Comparison of ENCODE assay signal across 25 cellular contexts in the genomic region with DNA sequence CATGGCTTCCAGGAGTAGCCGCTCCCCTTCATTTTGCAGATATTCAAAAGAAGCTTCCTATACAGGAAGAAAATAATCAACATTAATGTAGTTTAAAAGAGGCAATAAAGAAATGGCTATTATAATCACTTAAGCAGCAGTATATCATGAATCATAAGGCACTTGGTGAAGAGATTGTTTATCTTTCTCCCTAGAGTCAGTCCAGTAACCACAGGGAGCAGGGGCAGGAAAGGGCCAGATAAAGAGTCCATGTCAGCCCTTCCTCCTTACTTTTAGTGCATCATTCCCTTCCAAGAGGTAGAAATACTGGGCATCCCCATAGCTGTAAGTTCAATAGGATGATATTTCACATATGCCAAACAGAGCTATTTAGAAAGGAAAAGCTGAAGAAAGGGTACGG.
DNase-seq lines count a peak whose midpoint lies in the region; ATAC-seq and TF ChIP-seq lines count a peak whose summit lies in the region.
"Had no signal": no experiment of that assay in that cellular context is flagged by ENCODE, and none has a peak within 500 bp of the region (broad histone marks: within the 10 kb centered on the region; RNA-seq: fewer than 3 reads in every experiment).

No MANE protein-coding gene starts in this region.

- peaks cover 27% of the 10 kb centered on the region for H3K36me3 Mint-ChIP-seq in activated T-helper 1 cell treated with anti-CD3 and anti-CD28 coated beads, Interleukin-12 subunit alpha, Interleukin-12 subunit beta, Interleukin-2, Interleukin-4 antibody, amounts not matched to agents 30 ng/mL and 10 ng/mL and 1 ng/mL, durations not matched to agents 14 hours and 24 hours and 36 hours (ENCODE audit: low read depth)
- peaks cover 23% of the 10 kb centered on the region for H3K36me3 Mint-ChIP-seq in activated CD4-positive, alpha-beta T cell treated with anti-CD3 and anti-CD28 coated beads, Interleukin-2, amount 10 ng/mL, durations not matched to agents 7 days and 5 days (ENCODE audit: low read depth)
- peaks cover 9% of the 10 kb centered on the region for H3K36me3 Mint-ChIP-seq in effector memory CD8-positive, alpha-beta T cell (ENCODE audit: insufficient read depth)

- no peaks in the 10 kb centered on the region for H3K27me3 Mint-ChIP-seq in activated T-helper 1 cell treated with anti-CD3 and anti-CD28 coated beads, Interleukin-12 subunit alpha, Interleukin-12 subunit beta, Interleukin-2, Interleukin-4 antibody, amounts not matched to agents 30 ng/mL and 10 ng/mL and 1 ng/mL, durations not matched to agents 14 hours and 24 hours and 36 hours (ENCODE audit: insufficient read depth)
- H3K27me3 Mint-ChIP-seq in activated CD4-positive, alpha-beta T cell treated with anti-CD3 and anti-CD28 coated beads, Interleukin-2, amount 10 ng/mL, durations not matched to agents 7 days and 5 days: no peaks in the 10 kb centered on the region
- no peaks in the 10 kb centered on the region for H3K27me3 Mint-ChIP-seq in effector memory CD8-positive, alpha-beta T cell
- H3K27me3 Mint-ChIP-seq: naive B cell, progenitor cell of endocrine pancreas had no signal

- no peaks in the 10 kb centered on the region for H3K4me1 Mint-ChIP-seq in activated T-helper 1 cell treated with anti-CD3 and anti-CD28 coated beads, Interleukin-12 subunit alpha, Interleukin-12 subunit beta, Interleukin-2, Interleukin-4 antibody, amounts not matched to agents 30 ng/mL and 10 ng/mL and 1 ng/mL, durations not matched to agents 14 hours and 24 hours and 36 hours (ENCODE audit: low read depth)
- no peaks in the 10 kb centered on the region for H3K4me1 Mint-ChIP-seq in activated CD4-positive, alpha-beta T cell treated with anti-CD3 and anti-CD28 coated beads, Interleukin-2, amount 10 ng/mL, durations not matched to agents 7 days and 5 days
- H3K4me1 Mint-ChIP-seq in effector memory CD8-positive, alpha-beta T cell (ENCODE audit: low read depth in 2 of 2): no peaks in the 10 kb centered on the region
- H3K4me1 Mint-ChIP-seq: naive B cell had no signal

- CTCF ChIA-PET in activated CD4-positive, alpha-beta T cell treated with anti-CD3 and anti-CD28 coated beads, Interleukin-2, amount 10 ng/mL, durations not matched to agents 7 days and 5 days (lab: Charles Lee): no interaction called here

- intact Hi-C loops in activated T-helper 1 cell treated with anti-CD3 and anti-CD28 coated beads, Interleukin-12 subunit alpha, Interleukin-12 subunit beta, Interleukin-2, Interleukin-4 antibody, amounts not matched to agents 30 ng/mL and 10 ng/mL and 1 ng/mL, durations not matched to agents 14 hours and 24 hours and 36 hours (cut with micrococcal nuclease): no loop called here

- ATAC-seq in effector memory CD8-positive, alpha-beta T cell (replicated peaks): no peak
- ATAC-seq: right lobe of liver; stimulated activated effector memory CD8-positive, alpha-beta T cell treated with anti-CD3 and anti-CD28 coated beads, Interleukin-12 subunit alpha, Interleukin-12 subunit beta, amount 100 ng/mL, for 72 hours; upper lobe of right lung had no signal

- H3K4me3 Mint-ChIP-seq in activated T-helper 1 cell treated with anti-CD3 and anti-CD28 coated beads, Interleukin-12 subunit alpha, Interleukin-12 subunit beta, Interleukin-2, Interleukin-4 antibody, amounts not matched to agents 30 ng/mL and 10 ng/mL and 1 ng/mL, durations not matched to agents 14 hours and 24 hours and 36 hours: no peak overlapping the region
- H3K4me3 Mint-ChIP-seq in activated CD4-positive, alpha-beta T cell treated with anti-CD3 and anti-CD28 coated beads, Interleukin-2, amount 10 ng/mL, durations not matched to agents 7 days and 5 days: no peak overlapping the region
- H3K4me3 Mint-ChIP-seq in effector memory CD8-positive, alpha-beta T cell: no peak overlapping the region
- H3K4me3 Mint-ChIP-seq: mesothelial cell of epicardium; naive B cell; stimulated activated effector memory CD8-positive, alpha-beta T cell treated with anti-CD3 and anti-CD28 coated beads, Interleukin-12 subunit alpha, Interleukin-12 subunit beta, amount 100 ng/mL, for 72 hours had no signal

- DNase-seq in EL (peak; percentile 59), NCI-H226 (peak; percentile 62), dermis blood vessel endothelial cell (peak; percentile 23), kidney tubule cell (ENCODE audit: low spot score) (peak; percentile 32), GM13976 (ENCODE audit: low spot score) (no peak)
- no peak for DNase-seq in activated T-helper 1 cell treated with anti-CD3 and anti-CD28 coated beads, Interleukin-12 subunit alpha, Interleukin-12 subunit beta, Interleukin-2, Interleukin-4 antibody, amounts not matched to agents 30 ng/mL and 10 ng/mL and 1 ng/mL, durations not matched to agents 14 hours and 24 hours and 36 hours (ENCODE audit: low spot score)
- DNase-seq in activated CD4-positive, alpha-beta T cell treated with anti-CD3 and anti-CD28 coated beads, Interleukin-2, amount 10 ng/mL, durations not matched to agents 7 days and 5 days: no peak
- DNase-seq in effector memory CD8-positive, alpha-beta T cell: no peak
- DNase-seq: activated CD8-positive, alpha-beta memory T cell treated with anti-CD3 and anti-CD28 coated beads for 24 hours; activated naive CD4-positive, alpha-beta T cell; activated T-cell treated with anti-CD3 and anti-CD28 coated beads, Interleukin-2, amount 50 U/mL, for 1 hour; Karpas-422; naive B cell; NCI-H1092; NCI-H187; NCI-H2171; NCI-H524 treated with DMSO at 0.1 percent for 48 hours; right lobe of liver; Right ventricle myocardium superior; stimulated activated CD4-positive, alpha-beta T cell treated with anti-CD3 and anti-CD28 coated beads, Interleukin-4, amount 100 ng/mL, for 24 hours; T-helper 2 cell; upper lobe of right lung had no signal

- no peak overlapping the region for H3K27ac Mint-ChIP-seq in activated T-helper 1 cell treated with anti-CD3 and anti-CD28 coated beads, Interleukin-12 subunit alpha, Interleukin-12 subunit beta, Interleukin-2, Interleukin-4 antibody, amounts not matched to agents 30 ng/mL and 10 ng/mL and 1 ng/mL, durations not matched to agents 14 hours and 24 hours and 36 hours
- no peak overlapping the region for H3K27ac Mint-ChIP-seq in activated CD4-positive, alpha-beta T cell treated with anti-CD3 and anti-CD28 coated beads, Interleukin-2, amount 10 ng/mL, durations not matched to agents 7 days and 5 days
- H3K27ac Mint-ChIP-seq in effector memory CD8-positive, alpha-beta T cell: no peak overlapping the region
- H3K27ac Mint-ChIP-seq: mesothelial cell of epicardium; progenitor cell of endocrine pancreas; stimulated activated effector memory CD8-positive, alpha-beta T cell treated with anti-CD3 and anti-CD28 coated beads, Interleukin-12 subunit alpha, Interleukin-12 subunit beta, amount 100 ng/mL, for 72 hours had no signal

- no peak for TF ChIP-seq CTCF in GM13976 (IDR thresholded peaks at IDR 0.05; ENCODE audit: borderline replicate concordance, control extremely low read depth, extremely low read depth, insufficient read depth, missing control alignments)

- POLR2A ChIA-PET in activated CD4-positive, alpha-beta T cell treated with anti-CD3 and anti-CD28 coated beads, Interleukin-2, amount 10 ng/mL, durations not matched to agents 7 days and 5 days (lab: Charles Lee): no interaction called here

- in situ Hi-C loops in GM13976 (cut with MboI; ENCODE audit: low sequenced_read_pairs, unreplicated experiment): no loop called here

- no peaks in the 10 kb centered on the region for H3K9me3 Mint-ChIP-seq in activated T-helper 1 cell treated with anti-CD3 and anti-CD28 coated beads, Interleukin-12 subunit alpha, Interleukin-12 subunit beta, Interleukin-2, Interleukin-4 antibody, amounts not matched to agents 30 ng/mL and 10 ng/mL and 1 ng/mL, durations not matched to agents 14 hours and 24 hours and 36 hours
- no peaks in the 10 kb centered on the region for H3K9me3 Mint-ChIP-seq in activated CD4-positive, alpha-beta T cell treated with anti-CD3 and anti-CD28 coated beads, Interleukin-2, amount 10 ng/mL, durations not matched to agents 7 days and 5 days
- H3K9me3 Mint-ChIP-seq in effector memory CD8-positive, alpha-beta T cell: no peaks in the 10 kb centered on the region
- H3K9me3 Mint-ChIP-seq: mesothelial cell of epicardium; naive B cell; stimulated activated effector memory CD8-positive, alpha-beta T cell treated with anti-CD3 and anti-CD28 coated beads, Interleukin-12 subunit alpha, Interleukin-12 subunit beta, amount 100 ng/mL, for 72 hours had no signal

Comparison
In these comparisons a context has a peak if more than half of its experiments do, and no peak if none do; other contexts are left out.
1. DNase-seq: peak in EL (single experiment), NCI-H226 (single experiment), dermis blood vessel endothelial cell (single experiment) and kidney tubule cell (single experiment); none in activated T-helper 1 cell treated with anti-CD3 and anti-CD28 coated beads, Interleukin-12 subunit alpha, Interleukin-12 subunit beta, Interleukin-2, Interleukin-4 antibody, amounts not matched to agents 30 ng/mL and 10 ng/mL and 1 ng/mL, durations not matched to agents 14 hours and 24 hours and 36 hours (single experiment), GM13976 (single experiment), activated CD4-positive, alpha-beta T cell treated with anti-CD3 and anti-CD28 coated beads, Interleukin-2, amount 10 ng/mL, durations not matched to agents 7 days and 5 days (single experiment) and effector memory CD8-positive, alpha-beta T cell (0 of 3).